2 cellular contexts compared by ENCODE assay signal in genomic region chr20:10661261-10661660, GRCh38.
TF ChIP-seq lines count a peak whose summit lies in the region.

No MANE protein-coding gene starts in this region.

TF ChIP-seq in GM23338, 12 proteins besides CTCF, POLR2A, EP300 and RAD21 (continued from another document):
- TF ChIP-seq EZH2 (IDR thresholded peaks at IDR 0.05; ENCODE audit: low read depth, unreplicated experiment) (no peak), ETS1 (IDR thresholded peaks at IDR 0.05) (no peak), ZNF331 (CRISPR knock-in tag; IDR thresholded peaks at IDR 0.05; ENCODE audit: low read depth) (no peak), NANOG (IDR thresholded peaks at IDR 0.05; ENCODE audit: borderline replicate concordance) (no peak)
- TF ChIP-seq, protein P1, sequence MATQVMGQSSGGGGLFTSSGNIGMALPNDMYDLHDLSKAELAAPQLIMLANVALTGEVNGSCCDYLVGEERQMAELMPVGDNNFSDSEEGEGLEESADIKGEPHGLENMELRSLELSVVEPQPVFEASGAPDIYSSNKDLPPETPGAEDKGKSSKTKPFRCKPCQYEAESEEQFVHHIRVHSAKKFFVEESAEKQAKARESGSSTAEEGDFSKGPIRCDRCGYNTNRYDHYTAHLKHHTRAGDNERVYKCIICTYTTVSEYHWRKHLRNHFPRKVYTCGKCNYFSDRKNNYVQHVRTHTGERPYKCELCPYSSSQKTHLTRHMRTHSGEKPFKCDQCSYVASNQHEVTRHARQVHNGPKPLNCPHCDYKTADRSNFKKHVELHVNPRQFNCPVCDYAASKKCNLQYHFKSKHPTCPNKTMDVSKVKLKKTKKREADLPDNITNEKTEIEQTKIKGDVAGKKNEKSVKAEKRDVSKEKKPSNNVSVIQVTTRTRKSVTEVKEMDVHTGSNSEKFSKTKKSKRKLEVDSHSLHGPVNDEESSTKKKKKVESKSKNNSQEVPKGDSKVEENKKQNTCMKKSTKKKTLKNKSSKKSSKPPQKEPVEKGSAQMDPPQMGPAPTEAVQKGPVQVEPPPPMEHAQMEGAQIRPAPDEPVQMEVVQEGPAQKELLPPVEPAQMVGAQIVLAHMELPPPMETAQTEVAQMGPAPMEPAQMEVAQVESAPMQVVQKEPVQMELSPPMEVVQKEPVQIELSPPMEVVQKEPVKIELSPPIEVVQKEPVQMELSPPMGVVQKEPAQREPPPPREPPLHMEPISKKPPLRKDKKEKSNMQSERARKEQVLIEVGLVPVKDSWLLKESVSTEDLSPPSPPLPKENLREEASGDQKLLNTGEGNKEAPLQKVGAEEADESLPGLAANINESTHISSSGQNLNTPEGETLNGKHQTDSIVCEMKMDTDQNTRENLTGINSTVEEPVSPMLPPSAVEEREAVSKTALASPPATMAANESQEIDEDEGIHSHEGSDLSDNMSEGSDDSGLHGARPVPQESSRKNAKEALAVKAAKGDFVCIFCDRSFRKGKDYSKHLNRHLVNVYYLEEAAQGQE (IDR thresholded peaks at IDR 0.05; ENCODE audit: unreplicated experiment): no peak
TF ChIP-seq in GM23338: peak in this region for 0.

TF ChIP-seq in HepG2, 621 proteins besides CTCF, POLR2A, EP300 and RAD21 (continued from another document):
- TF ChIP-seq HOMEZ (CRISPR knock-in tag; IDR thresholded peaks at IDR 0.05; ENCODE audit: low read depth) (no peak), CHD4 (IDR thresholded peaks at IDR 0.05; ENCODE audit: borderline replicate concordance, low read length) (peak; percentile 51; the same call in 1 of the 2 replicates), ZNF768 (CRISPR knock-in tag; IDR thresholded peaks at IDR 0.05) (no peak), ZMYM3 (CRISPR knock-in tag; IDR thresholded peaks at IDR 0.05) (peak; percentile 91), ZNF383 (CRISPR knock-in tag; IDR thresholded peaks at IDR 0.05; ENCODE audit: borderline replicate concordance) (no peak), RBM22 (optimal IDR thresholded peaks at IDR 0.05; ENCODE audit: low read length) (peak; percentile 89), GPN1 (CRISPR knock-in tag; IDR thresholded peaks at IDR 0.05; ENCODE audit: borderline replicate concordance) (no peak), SRY (CRISPR knock-in tag; IDR thresholded peaks at IDR 0.05) (no peak), NBN (conservative IDR thresholded peaks at IDR 0.05) (no peak), JUNB (CRISPR knock-in tag; IDR thresholded peaks at IDR 0.05; ENCODE audit: borderline replicate concordance) (no peak)
- TF ChIP-seq, protein P2, sequence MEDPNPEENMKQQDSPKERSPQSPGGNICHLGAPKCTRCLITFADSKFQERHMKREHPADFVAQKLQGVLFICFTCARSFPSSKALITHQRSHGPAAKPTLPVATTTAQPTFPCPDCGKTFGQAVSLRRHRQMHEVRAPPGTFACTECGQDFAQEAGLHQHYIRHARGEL (CRISPR knock-in tag; IDR thresholded peaks at IDR 0.05): no peak
TF ChIP-seq in HepG2: peak in this region for 3.
